In genomic region chr10:117373848-117374505, GRCh38 we compare ENCODE assay signal across 1 cellular context.
TF ChIP-seq lines count a peak whose summit lies in the region.

No MANE protein-coding gene starts in this region.

TF ChIP-seq in H1, 55 proteins besides CTCF, POLR2A, EP300 and RAD21:
- 0 out of 4 replicates have a peak, but pooled peaks of 1 of the 2 experiments have one; percentile 41 for TF ChIP-seq SIN3A (conservative IDR thresholded peaks at IDR 0.05 in 1 of 2, IDR thresholded peaks at IDR 0.05 in 1 of 2; ENCODE audit: low read depth in 1 of 2, low read length in 2 of 2)
- TF ChIP-seq, protein P1, sequence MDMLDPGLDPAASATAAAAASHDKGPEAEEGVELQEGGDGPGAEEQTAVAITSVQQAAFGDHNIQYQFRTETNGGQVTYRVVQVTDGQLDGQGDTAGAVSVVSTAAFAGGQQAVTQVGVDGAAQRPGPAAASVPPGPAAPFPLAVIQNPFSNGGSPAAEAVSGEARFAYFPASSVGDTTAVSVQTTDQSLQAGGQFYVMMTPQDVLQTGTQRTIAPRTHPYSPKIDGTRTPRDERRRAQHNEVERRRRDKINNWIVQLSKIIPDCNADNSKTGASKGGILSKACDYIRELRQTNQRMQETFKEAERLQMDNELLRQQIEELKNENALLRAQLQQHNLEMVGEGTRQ (IDR thresholded peaks at IDR 0.05; ENCODE audit: low read length), result no peak
- no peak for TF ChIP-seq POLR2AphosphoS5 (IDR thresholded peaks at IDR 0.05; ENCODE audit: low read depth, low read length)
- peak; percentile 41 for TF ChIP-seq SAP30 (IDR thresholded peaks at IDR 0.05; ENCODE audit: insufficient read depth, insufficient replicate concordance, low read length)
- TF ChIP-seq RBBP5 (IDR thresholded peaks at IDR 0.05; ENCODE audit: borderline replicate concordance, low read depth, low read length), result 0 out of 2 replicates have a peak, but pooled peaks have one; percentile 17
- TF ChIP-seq TEAD4 (IDR thresholded peaks at IDR 0.05; ENCODE audit: low read depth, low read length), result no peak
